Comparison of ENCODE assay signal across 1 cellular context in genomic region chr1:11690132-11690668, GRCh38.
TF ChIP-seq lines count a peak whose summit lies in the region.

No MANE protein-coding gene starts in this region.

TF ChIP-seq in HCT116, 20 proteins besides CTCF, POLR2A, EP300 and RAD21:
- no peak for TF ChIP-seq JUND (IDR thresholded peaks at IDR 0.05)
- TF ChIP-seq EZH2phosphoT487 (IDR thresholded peaks at IDR 0.05; ENCODE audit: borderline replicate concordance), result no peak
- no peak for TF ChIP-seq SRF (IDR thresholded peaks at IDR 0.05; ENCODE audit: low read depth)
- no peak for TF ChIP-seq YY1 (IDR thresholded peaks at IDR 0.05; ENCODE audit: extremely low read depth, insufficient replicate concordance, low read depth, low read length)
- TF ChIP-seq CEBPB (IDR thresholded peaks at IDR 0.05; ENCODE audit: low read depth), result no peak
- TF ChIP-seq, protein P1, sequence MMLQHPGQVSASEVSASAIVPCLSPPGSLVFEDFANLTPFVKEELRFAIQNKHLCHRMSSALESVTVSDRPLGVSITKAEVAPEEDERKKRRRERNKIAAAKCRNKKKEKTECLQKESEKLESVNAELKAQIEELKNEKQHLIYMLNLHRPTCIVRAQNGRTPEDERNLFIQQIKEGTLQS (IDR thresholded peaks at IDR 0.05), result no peak
- no peak for TF ChIP-seq EGR1 (IDR thresholded peaks at IDR 0.05; ENCODE audit: low read depth)
- TF ChIP-seq, protein P2, sequence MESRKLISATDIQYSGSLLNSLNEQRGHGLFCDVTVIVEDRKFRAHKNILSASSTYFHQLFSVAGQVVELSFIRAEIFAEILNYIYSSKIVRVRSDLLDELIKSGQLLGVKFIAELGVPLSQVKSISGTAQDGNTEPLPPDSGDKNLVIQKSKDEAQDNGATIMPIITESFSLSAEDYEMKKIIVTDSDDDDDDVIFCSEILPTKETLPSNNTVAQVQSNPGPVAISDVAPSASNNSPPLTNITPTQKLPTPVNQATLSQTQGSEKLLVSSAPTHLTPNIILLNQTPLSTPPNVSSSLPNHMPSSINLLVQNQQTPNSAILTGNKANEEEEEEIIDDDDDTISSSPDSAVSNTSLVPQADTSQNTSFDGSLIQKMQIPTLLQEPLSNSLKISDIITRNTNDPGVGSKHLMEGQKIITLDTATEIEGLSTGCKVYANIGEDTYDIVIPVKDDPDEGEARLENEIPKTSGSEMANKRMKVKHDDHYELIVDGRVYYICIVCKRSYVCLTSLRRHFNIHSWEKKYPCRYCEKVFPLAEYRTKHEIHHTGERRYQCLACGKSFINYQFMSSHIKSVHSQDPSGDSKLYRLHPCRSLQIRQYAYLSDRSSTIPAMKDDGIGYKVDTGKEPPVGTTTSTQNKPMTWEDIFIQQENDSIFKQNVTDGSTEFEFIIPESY (IDR thresholded peaks at IDR 0.05; ENCODE audit: extremely low read depth, insufficient replicate concordance, low read length), result no peak
- no peak for TF ChIP-seq ELF1 (IDR thresholded peaks at IDR 0.05; ENCODE audit: borderline replicate concordance, low read depth)
- TF ChIP-seq EZH2 (IDR thresholded peaks at IDR 0.05), result no peak
- TF ChIP-seq CBX3 (IDR thresholded peaks at IDR 0.05; ENCODE audit: low read depth), result no peak
- TF ChIP-seq ZFX (IDR thresholded peaks at IDR 0.05), result no peak
- TF ChIP-seq, protein P3, sequence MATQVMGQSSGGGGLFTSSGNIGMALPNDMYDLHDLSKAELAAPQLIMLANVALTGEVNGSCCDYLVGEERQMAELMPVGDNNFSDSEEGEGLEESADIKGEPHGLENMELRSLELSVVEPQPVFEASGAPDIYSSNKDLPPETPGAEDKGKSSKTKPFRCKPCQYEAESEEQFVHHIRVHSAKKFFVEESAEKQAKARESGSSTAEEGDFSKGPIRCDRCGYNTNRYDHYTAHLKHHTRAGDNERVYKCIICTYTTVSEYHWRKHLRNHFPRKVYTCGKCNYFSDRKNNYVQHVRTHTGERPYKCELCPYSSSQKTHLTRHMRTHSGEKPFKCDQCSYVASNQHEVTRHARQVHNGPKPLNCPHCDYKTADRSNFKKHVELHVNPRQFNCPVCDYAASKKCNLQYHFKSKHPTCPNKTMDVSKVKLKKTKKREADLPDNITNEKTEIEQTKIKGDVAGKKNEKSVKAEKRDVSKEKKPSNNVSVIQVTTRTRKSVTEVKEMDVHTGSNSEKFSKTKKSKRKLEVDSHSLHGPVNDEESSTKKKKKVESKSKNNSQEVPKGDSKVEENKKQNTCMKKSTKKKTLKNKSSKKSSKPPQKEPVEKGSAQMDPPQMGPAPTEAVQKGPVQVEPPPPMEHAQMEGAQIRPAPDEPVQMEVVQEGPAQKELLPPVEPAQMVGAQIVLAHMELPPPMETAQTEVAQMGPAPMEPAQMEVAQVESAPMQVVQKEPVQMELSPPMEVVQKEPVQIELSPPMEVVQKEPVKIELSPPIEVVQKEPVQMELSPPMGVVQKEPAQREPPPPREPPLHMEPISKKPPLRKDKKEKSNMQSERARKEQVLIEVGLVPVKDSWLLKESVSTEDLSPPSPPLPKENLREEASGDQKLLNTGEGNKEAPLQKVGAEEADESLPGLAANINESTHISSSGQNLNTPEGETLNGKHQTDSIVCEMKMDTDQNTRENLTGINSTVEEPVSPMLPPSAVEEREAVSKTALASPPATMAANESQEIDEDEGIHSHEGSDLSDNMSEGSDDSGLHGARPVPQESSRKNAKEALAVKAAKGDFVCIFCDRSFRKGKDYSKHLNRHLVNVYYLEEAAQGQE (IDR thresholded peaks at IDR 0.05; ENCODE audit: low read depth), result no peak
- no peak for TF ChIP-seq MAX (IDR thresholded peaks at IDR 0.05)
- no peak for TF ChIP-seq ZNF274 (IDR thresholded peaks at IDR 0.05; ENCODE audit: low read depth, low read length)
TF ChIP-seq in HCT116: peak in this region for 0.
